Comparison of ENCODE assay signal across 1 cellular context in genomic region chr6:12730809-12731208, GRCh38. TPM values are rescaled to one million over a fixed set of nuclear protein-coding genes. Genes with fewer than 3 reads are reported as not detected.
"Had no signal": no experiment of that assay in that cellular context is flagged by ENCODE, and none has a peak within 500 bp of the region (broad histone marks: within the 10 kb centered on the region; RNA-seq: fewer than 3 reads in every experiment).

No MANE protein-coding gene starts in this region.

RNA-seq across cellular contexts. Expression of gene PHACTR1, which starts 14.2 kb away (rescaled TPM):
- total RNA-seq: activated CD4-positive, alpha-beta memory T cell treated with anti-CD3 and anti-CD28 coated beads for 36 hours had no signal
